Comparison of ENCODE assay signal across 9 cellular contexts in genomic region chr22:20265772-20266666, GRCh38. TPM values are rescaled to one million over a fixed set of nuclear protein-coding genes. Genes with fewer than 3 reads are reported as not detected.
DNase-seq lines count a peak whose midpoint lies in the region; ATAC-seq and TF ChIP-seq lines count a peak whose summit lies in the region.
"Not testable (repeated sequence)": the region's sequence is repeated elsewhere in the genome, so short reads cannot be mapped to it uniquely, and the experiment has no call there.
"Had no signal": no experiment of that assay in that cellular context is flagged by ENCODE, and none has a peak within 500 bp of the region (broad histone marks: within the 10 kb centered on the region; RNA-seq: fewer than 3 reads in every experiment).

No MANE protein-coding gene starts in this region.

- H3K27ac ChIP-seq in CD4-positive, alpha-beta T cell (ENCODE audit: low read depth, low read length); HCT116 (ENCODE audit: low read depth, low read length); endodermal cell (ENCODE audit: low read depth, low read length); naive thymus-derived CD4-positive, alpha-beta T cell (ENCODE audit: low read depth, low read length): not testable (repeated sequence)
- H3K27ac ChIP-seq in substantia nigra (ENCODE audit: low read depth, low read length, poor library complexity, severe bottlenecking) = peak overlapping the region; percentile 53

- H3K36me3 Mint-ChIP-seq in CD4-positive, alpha-beta T cell (ENCODE audit: low read depth); WTC11; activated T-helper 17 cell treated with anti-CD3 and anti-CD28 coated beads, Interleukin-2, amount 50 U/mL, for 72 hours (ENCODE audit: low read depth); brain; endodermal cell (ENCODE audit: low read depth); naive thymus-derived CD4-positive, alpha-beta T cell: not testable (repeated sequence)

- not testable (repeated sequence) for H3K79me2 ChIP-seq in HCT116 (ENCODE audit: insufficient read depth, low read length)

- BruUV-seq in HCT116 (replicated peaks; lab: Mats Ljungman, UMichigan) = TSS peak; percentile 42

- CTCF ChIA-PET in CD4-positive, alpha-beta T cell (lab: Charles Lee); HCT116 (lab: Charles Lee); WTC11 (lab: Charles Lee); naive thymus-derived CD4-positive, alpha-beta T cell (lab: Charles Lee): not testable (repeated sequence)

- not testable (repeated sequence) for H3K9me3 Mint-ChIP-seq in CD4-positive, alpha-beta T cell; WTC11; activated T-helper 17 cell treated with anti-CD3 and anti-CD28 coated beads, Interleukin-2, amount 50 U/mL, for 72 hours; brain; endodermal cell; naive thymus-derived CD4-positive, alpha-beta T cell

- RAD21 ChIA-PET in HCT116 (lab: Charles Lee; ENCODE audit: low non-redundant PET in 1 of 2, low total read pairs in 2 of 2, uncharacterized antibody in 2 of 2, unreplicated experiment in 2 of 2) = not testable (repeated sequence)

- H3K9ac ChIP-seq in HCT116 (ENCODE audit: low read length); endodermal cell (ENCODE audit: extremely low read depth, low read length, poor library complexity, severe bottlenecking): not testable (repeated sequence)

- H3K9me2 ChIP-seq in HCT116 (ENCODE audit: insufficient read depth) = not testable (repeated sequence)

- H3K27me3 Mint-ChIP-seq in CD4-positive, alpha-beta T cell; WTC11 (ENCODE audit: low read depth); activated T-helper 17 cell treated with anti-CD3 and anti-CD28 coated beads, Interleukin-2, amount 50 U/mL, for 72 hours; brain; endodermal cell (ENCODE audit: insufficient read depth); naive thymus-derived CD4-positive, alpha-beta T cell: not testable (repeated sequence)

- H3K4me3 ChIP-seq in HCT116 (replicated peaks in 1 of 2; ENCODE audit: low read depth in 1 of 2, low read length in 2 of 2); endodermal cell (ENCODE audit: low read length); naive thymus-derived CD4-positive, alpha-beta T cell (ENCODE audit: low read length): not testable (repeated sequence)

- peak overlapping the region; percentile 76 for H3K4me3 Mint-ChIP-seq in CD4-positive, alpha-beta T cell
- H3K4me3 Mint-ChIP-seq in WTC11 = peak overlapping the region; percentile 63
- peak overlapping the region; percentile 21 for H3K4me3 Mint-ChIP-seq in activated T-helper 17 cell treated with anti-CD3 and anti-CD28 coated beads, Interleukin-2, amount 50 U/mL, for 72 hours
- H3K4me3 Mint-ChIP-seq in brain = peak overlapping the region; percentile 81 to 86 (median 84)
- peak overlapping the region; percentile 61 for H3K4me3 Mint-ChIP-seq in endodermal cell
- H3K4me3 Mint-ChIP-seq in naive thymus-derived CD4-positive, alpha-beta T cell = peak overlapping the region in 9 of 10 donors; percentile 23 to 87 (median 76)

- not testable (repeated sequence) for TF ChIP-seq CTCF in CD4-positive, alpha-beta T cell (IDR thresholded peaks at IDR 0.05); HCT116 (IDR thresholded peaks at IDR 0.05 in 2 of 3, conservative IDR thresholded peaks at IDR 0.05 in 1 of 3; ENCODE audit: borderline replicate concordance in 1 of 3, insufficient read depth in 1 of 3, low read depth in 2 of 3, low read length in 2 of 3); WTC11 (IDR thresholded peaks at IDR 0.05); brain (conservative IDR thresholded peaks at IDR 0.05); endodermal cell (conservative IDR thresholded peaks at IDR 0.05)

- H3K4me1 ChIP-seq in HCT116 (ENCODE audit: control insufficient read depth in 1 of 2, insufficient read depth in 2 of 2, low read length in 2 of 2) = peaks cover 10 to 15% of the 10 kb centered on the region in 2 experiments; a peak in 3 of 4 replicates
- H3K4me1 ChIP-seq in endodermal cell (ENCODE audit: control insufficient read depth, insufficient read depth, low read length); naive thymus-derived CD4-positive, alpha-beta T cell (ENCODE audit: control insufficient read depth in 2 of 2, insufficient read depth in 2 of 2, low read length in 2 of 2): not testable (repeated sequence)

- 96 to 100% methylated on average over 5 to 10 of the region's 15 CpGs for WGBS in endodermal cell (ENCODE audit: insufficient coverage in 1 of 2, insufficient read length in 1 of 2), 2 experiments

- not testable (repeated sequence) for H3K4me2 ChIP-seq in HCT116 (ENCODE audit: low read length)

- not testable (repeated sequence) for ATAC-seq in CD4-positive, alpha-beta T cell (ENCODE audit: poor library complexity); HCT116; WTC11; activated T-helper 17 cell treated with anti-CD3 and anti-CD28 coated beads, Interleukin-2, amount 50 U/mL, for 72 hours (replicated peaks); naive thymus-derived CD4-positive, alpha-beta T cell

- TF ChIP-seq RAD21 in HCT116 (IDR thresholded peaks at IDR 0.05; ENCODE audit: low read depth) = not testable (repeated sequence)

- H3K27me3 ChIP-seq in CD4-positive, alpha-beta T cell (ENCODE audit: control insufficient read depth, insufficient read depth, low read length); HCT116 (ENCODE audit: insufficient read depth, low read length); endodermal cell (ENCODE audit: control insufficient read depth, insufficient read depth, low read length, poor library complexity, severe bottlenecking); naive thymus-derived CD4-positive, alpha-beta T cell (ENCODE audit: control insufficient read depth in 2 of 2, insufficient read depth in 2 of 2, low read length in 2 of 2): not testable (repeated sequence)

- POLR2A ChIA-PET in CD4-positive, alpha-beta T cell (lab: Charles Lee); HCT116 (lab: Charles Lee); WTC11 (lab: Charles Lee); naive thymus-derived CD4-positive, alpha-beta T cell (lab: Charles Lee): not testable (repeated sequence)

- not testable (repeated sequence) for H3K27ac Mint-ChIP-seq in CD4-positive, alpha-beta T cell; WTC11; activated T-helper 17 cell treated with anti-CD3 and anti-CD28 coated beads, Interleukin-2, amount 50 U/mL, for 72 hours; endodermal cell; naive thymus-derived CD4-positive, alpha-beta T cell
- peak overlapping the region in 4 of 5 experiments; percentile 53 to 89 (median 77) for H3K27ac Mint-ChIP-seq in brain

- H2AFZ ChIP-seq in HCT116 (ENCODE audit: low read depth, low read length, poor library complexity, severe bottlenecking) = not testable (repeated sequence)

- H3K9me3 ChIP-seq in CD4-positive, alpha-beta T cell (ENCODE audit: control insufficient read depth, low read length); HCT116 (ENCODE audit: control insufficient read depth in 1 of 2, insufficient read depth in 1 of 2, low read depth in 1 of 2, low read length in 2 of 2); endodermal cell (ENCODE audit: control insufficient read depth, low read length); naive thymus-derived CD4-positive, alpha-beta T cell (ENCODE audit: control insufficient read depth in 2 of 3, low read length in 3 of 3): not testable (repeated sequence)

- DNase-seq in CD4-positive, alpha-beta T cell; HCT116 (ENCODE audit: low read depth, low spot score); WTC11 (ENCODE audit: low spot score); endodermal cell; naive thymus-derived CD4-positive, alpha-beta T cell; substantia nigra (lab: John Stamatoyannopoulos, UW): not testable (repeated sequence)

- not testable (repeated sequence) for H3K36me3 ChIP-seq in HCT116 (ENCODE audit: control insufficient read depth in 1 of 2, insufficient read depth in 2 of 2, low read length in 2 of 2); endodermal cell (ENCODE audit: control insufficient read depth, insufficient read depth, low read length); naive thymus-derived CD4-positive, alpha-beta T cell (ENCODE audit: control insufficient read depth in 2 of 3, insufficient read depth in 3 of 3, low read length in 3 of 3)

- TF ChIP-seq POLR2A in HCT116 (IDR thresholded peaks at IDR 0.05; ENCODE audit: borderline replicate concordance, extremely low read depth, insufficient read depth, insufficient read length) = not testable (repeated sequence)

- intact Hi-C loops in CD4-positive, alpha-beta T cell (cut with DNase I, micrococcal nuclease) = loop anchor here in 1 of 2 experiments (5.0 kb wide), 1 partner anchor 59 kb away; no protein-coding TSS in a partner anchor
- intact Hi-C loops in HCT116 (cut with micrococcal nuclease); naive thymus-derived CD4-positive, alpha-beta T cell (cut with micrococcal nuclease): not testable (repeated sequence)

- H4K20me1 ChIP-seq in HCT116 (ENCODE audit: insufficient read depth) = not testable (repeated sequence)

- H3K4me1 Mint-ChIP-seq in CD4-positive, alpha-beta T cell (ENCODE audit: low read depth); activated T-helper 17 cell treated with anti-CD3 and anti-CD28 coated beads, Interleukin-2, amount 50 U/mL, for 72 hours; endodermal cell; naive thymus-derived CD4-positive, alpha-beta T cell: not testable (repeated sequence)
- H3K4me1 Mint-ChIP-seq in WTC11 (peaks cover 11% of the 10 kb centered on the region), brain (peaks cover 44% of the 10 kb centered on the region)

RNA-seq across cellular contexts. Expression of gene RTN4R, which starts 2.1 kb away (rescaled TPM):
- under 1 TPM; 0.36 to 0.50 TPM for total RNA-seq in CD4-positive, alpha-beta T cell
- total RNA-seq in HCT116 (2021; ENCODE audit: unreplicated experiment) (19.0 TPM), WTC11 (2021) (23.0 to 27.0 TPM (median 25.0 TPM) in 3 replicates), endodermal cell (10 to 100 TPM; 12.8 to 17.7 TPM)
- polyA plus RNA-seq in HCT116 (2012) = 20.5 and 27.1 TPM in 2 replicates
- total RNA-seq in activated T-helper 17 cell treated with anti-CD3 and anti-CD28 coated beads, Interleukin-2, amount 50 U/mL, for 72 hours = 1 to 10 TPM; 1.4 to 2.6 TPM
- 21.3 TPM for polyA plus RNA-seq in brain (ENCODE audit: insufficient read depth, low read depth, low replicate concordance)
- polyA plus RNA-seq in endodermal cell (2013, experiment 1 of 2) = 28.2 TPM
- 24.1 TPM for polyA plus RNA-seq in endodermal cell (2013, experiment 2 of 2)
- total RNA-seq in naive thymus-derived CD4-positive, alpha-beta T cell = 1 to 10 TPM in 4 of 5 experiments, under 1 TPM in 1; 0.98 to 2.7 (median 1.8) TPM
- 1 to 10 TPM; 2.2 to 2.9 TPM for polyA plus RNA-seq in naive thymus-derived CD4-positive, alpha-beta T cell
- polyA plus RNA-seq: CD14-positive monocyte had no signal

RNA-seq across cellular contexts. Expression of gene DGCR6L, which starts 53.8 kb away (rescaled TPM):
- 10 to 100 TPM; 29.1 to 31.2 TPM for total RNA-seq in CD4-positive, alpha-beta T cell
- total RNA-seq in HCT116 (2021; ENCODE audit: unreplicated experiment) = 44.9 TPM
- 40.2 and 51.1 TPM in 2 replicates for polyA plus RNA-seq in HCT116 (2012)
- total RNA-seq in WTC11 (2021) = 61.9 to 68.5 TPM (median 63.6 TPM) in 3 replicates
- total RNA-seq in activated T-helper 17 cell treated with anti-CD3 and anti-CD28 coated beads, Interleukin-2, amount 50 U/mL, for 72 hours = 10 to 100 TPM; 20.5 to 29.2 TPM
- polyA plus RNA-seq in brain (ENCODE audit: insufficient read depth, low read depth, low replicate concordance) = 119 TPM
- 10 to 100 TPM; 51.3 to 53.7 TPM for total RNA-seq in endodermal cell
- 47.1 TPM for polyA plus RNA-seq in endodermal cell (2013, experiment 1 of 2)
- 44.6 TPM for polyA plus RNA-seq in endodermal cell (2013, experiment 2 of 2)
- total RNA-seq in naive thymus-derived CD4-positive, alpha-beta T cell = 10 to 100 TPM; 29.4 to 55.3 (median 43.7) TPM
- 100 to 1,000 TPM; 115 to 158 TPM for polyA plus RNA-seq in naive thymus-derived CD4-positive, alpha-beta T cell

Comparison
In these comparisons a context has a peak if more than half of its experiments do, and no peak if none do; other contexts are left out.
1. H3K4me3 Mint-ChIP-seq: peak in every context shown above with its lines; median percentile 84 in brain; 76 in CD4-positive, alpha-beta T cell; 76 in naive thymus-derived CD4-positive, alpha-beta T cell; 63 in WTC11; 61 in endodermal cell; 21 in activated T-helper 17 cell treated with anti-CD3 and anti-CD28 coated beads, Interleukin-2, amount 50 U/mL, for 72 hours.